In genomic region chr1:28653870-28654269, GRCh38 we compare ENCODE assay signal across 11 cellular contexts. TPM values are rescaled to one million over a fixed set of nuclear protein-coding genes. Genes with fewer than 3 reads are reported as not detected.
A peak's percentile ranks its signal among the peaks of the same experiment; 100 is the strongest.
DNase-seq lines count a peak whose midpoint lies in the region; FAIRE-seq and TF ChIP-seq lines count a peak whose summit lies in the region.
"Not testable (repeated sequence)": the region's sequence is repeated elsewhere in the genome, so short reads cannot be mapped to it uniquely, and the experiment has no call there.
"Had no signal": no experiment of that assay in that cellular context is flagged by ENCODE, and none has a peak within 500 bp of the region (broad histone marks: within the 10 kb centered on the region; RNA-seq: fewer than 3 reads in every experiment).

No MANE protein-coding gene starts in this region.

- FAIRE-seq in keratinocyte (lab: Jason Lieb, UNC), result peak; percentile 20

- H3K4me3 ChIP-seq in A673 (ENCODE audit: low read depth, low read length, poor library complexity, severe bottlenecking); Karpas-422 (ENCODE audit: low read length); keratinocyte (ENCODE audit: control insufficient read depth in 2 of 3, extremely low read depth in 1 of 3, insufficient read depth in 2 of 3, low read depth in 1 of 3, low read length in 3 of 3); osteoblast (ENCODE audit: insufficient read depth, low read length): not testable (repeated sequence)

- H3K4me3 Mint-ChIP-seq in activated naive CD4-positive, alpha-beta T cell treated with anti-CD3 and anti-CD28 coated beads for 36 hours; endothelial cell (ENCODE audit: unreplicated experiment): not testable (repeated sequence)

- not testable (repeated sequence) for H3K79me2 ChIP-seq in Karpas-422 (ENCODE audit: low read length); keratinocyte (ENCODE audit: control insufficient read depth, insufficient read depth, low read length); osteoblast (ENCODE audit: insufficient read depth, low read length)

- TF ChIP-seq CTCF in A673 (conservative IDR thresholded peaks at IDR 0.05; ENCODE audit: low read depth, low read length) (peak; percentile 34; the same call in 1 of the 2 replicates), keratinocyte (optimal IDR thresholded peaks at IDR 0.05 in 1 of 3, IDR thresholded peaks at IDR 0.05 in 1 of 3, conservative IDR thresholded peaks at IDR 0.05 in 1 of 3; ENCODE audit: extremely low read depth in 1 of 3, insufficient read depth in 2 of 3, low read length in 3 of 3) (peak; percentile 28 to 57 (median 32)), osteoblast (IDR thresholded peaks at IDR 0.05; ENCODE audit: extremely low read depth, low read depth, low read length) (peak; percentile 37)
- not testable (repeated sequence) for TF ChIP-seq CTCF in endothelial cell (IDR thresholded peaks at IDR 0.05; ENCODE audit: unreplicated experiment)

- BruUV-seq in A673 (replicated peaks; lab: Mats Ljungman, UMichigan), result not testable (repeated sequence)

- POLR2A ChIA-PET in A673 (lab: Charles Lee; ENCODE audit: low non-redundant PET), result not testable (repeated sequence)

- not testable (repeated sequence) for H2AFZ ChIP-seq in Karpas-422 (ENCODE audit: low read length); keratinocyte (ENCODE audit: control insufficient read depth, low read length); osteoblast (ENCODE audit: low read length)

- not testable (repeated sequence) for H3K4me1 ChIP-seq in A673 (ENCODE audit: insufficient read depth, low read length, poor library complexity, severe bottlenecking); Karpas-422 (ENCODE audit: low read length); keratinocyte (ENCODE audit: control insufficient read depth, extremely low read depth, insufficient read depth, low read length); osteoblast (ENCODE audit: insufficient read depth, low read length)

- H3K36me3 ChIP-seq in A673 (ENCODE audit: insufficient read depth, low read length, poor library complexity, severe bottlenecking); Karpas-422 (ENCODE audit: insufficient read depth, low read length); keratinocyte (ENCODE audit: control insufficient read depth in 2 of 2, extremely low read depth in 1 of 2, insufficient read depth in 2 of 2, low read length in 2 of 2); osteoblast (ENCODE audit: insufficient read depth, low read length): not testable (repeated sequence)

- H3K9me1 ChIP-seq in keratinocyte (ENCODE audit: control insufficient read depth, extremely low read depth, insufficient read depth, low read length), result not testable (repeated sequence)

- H3K36me3 Mint-ChIP-seq in activated naive CD4-positive, alpha-beta T cell treated with anti-CD3 and anti-CD28 coated beads for 36 hours (ENCODE audit: low read depth); endothelial cell (ENCODE audit: low read depth, unreplicated experiment): not testable (repeated sequence)

- H3K9me3 Mint-ChIP-seq in activated naive CD4-positive, alpha-beta T cell treated with anti-CD3 and anti-CD28 coated beads for 36 hours; endothelial cell (ENCODE audit: unreplicated experiment): not testable (repeated sequence)

- not testable (repeated sequence) for H3K9me3 ChIP-seq in A673 (ENCODE audit: low read depth, low read length, poor library complexity, severe bottlenecking); Karpas-422 (ENCODE audit: low read length); keratinocyte (ENCODE audit: control insufficient read depth, low read depth, low read length); osteoblast (ENCODE audit: low read depth, low read length)

- H3K27me3 ChIP-seq in A673 (replicated peaks; ENCODE audit: insufficient read depth, low read depth, low read length, poor library complexity); Karpas-422 (ENCODE audit: low read length); keratinocyte (ENCODE audit: control insufficient read depth, extremely low read depth, insufficient read depth, low read length); osteoblast (ENCODE audit: insufficient read depth, low read length): not testable (repeated sequence)

- not testable (repeated sequence) for H3K9me2 ChIP-seq in Karpas-422 (replicated peaks; ENCODE audit: insufficient read depth, low read length)

- not testable (repeated sequence) for H3K27ac ChIP-seq in A673 (ENCODE audit: low read depth, low read length, poor library complexity, severe bottlenecking); Karpas-422 (ENCODE audit: low read length); keratinocyte (ENCODE audit: control insufficient read depth, insufficient read depth, low read length); osteoblast (ENCODE audit: low read depth, low read length)

- DNase-seq in A673 (ENCODE audit: low spot score) (peak; percentile 24), EL (peak; percentile 29), Karpas-422 (peak; percentile 52), OCI-M1 (lab: John Stamatoyannopoulos, UW) (peak; percentile 48), endothelial cell (ENCODE audit: low spot score) (peak; percentile 21)
- peak; percentile 43 for DNase-seq in activated naive CD4-positive, alpha-beta T cell treated with anti-CD3 and anti-CD28 coated beads for 36 hours
- not testable (repeated sequence) for DNase-seq in keratinocyte (ENCODE audit: low read depth, low spot score); osteoblast (ENCODE audit: insufficient read length, low spot score, missing footprints)

- not testable (repeated sequence) for H3K9ac ChIP-seq in Karpas-422 (ENCODE audit: low read length); keratinocyte (ENCODE audit: control insufficient read depth, extremely low read depth, insufficient read depth, low read length)

- not testable (repeated sequence) for H3K27ac Mint-ChIP-seq in activated naive CD4-positive, alpha-beta T cell treated with anti-CD3 and anti-CD28 coated beads for 36 hours; endothelial cell (ENCODE audit: unreplicated experiment)

- dilution Hi-C loops in keratinocyte (cut with MboI; ENCODE audit: extremely low pct_ligation_motif_present, low sequenced_read_pairs), result not testable (repeated sequence)

- not testable (repeated sequence) for H3K27me3 Mint-ChIP-seq in activated naive CD4-positive, alpha-beta T cell treated with anti-CD3 and anti-CD28 coated beads for 36 hours (ENCODE audit: low read depth); endothelial cell (ENCODE audit: unreplicated experiment)

- H3K4me1 Mint-ChIP-seq in activated naive CD4-positive, alpha-beta T cell treated with anti-CD3 and anti-CD28 coated beads for 36 hours (ENCODE audit: low read depth); endothelial cell (ENCODE audit: unreplicated experiment): not testable (repeated sequence)

- H3K4me2 ChIP-seq in Karpas-422 (ENCODE audit: low read depth, low read length, poor library complexity, severe bottlenecking); keratinocyte (ENCODE audit: control insufficient read depth, extremely low read depth, insufficient read depth, low read depth, low read length); osteoblast (ENCODE audit: insufficient read depth, low read length): not testable (repeated sequence)

- CTCF ChIA-PET in A673 (lab: Charles Lee); activated naive CD4-positive, alpha-beta T cell treated with anti-CD3 and anti-CD28 coated beads for 36 hours (lab: Charles Lee): not testable (repeated sequence)

- intact Hi-C loops in A673 (cut with micrococcal nuclease; ENCODE audit: unreplicated experiment), result loop anchor here (5.0 kb wide), 1 partner anchor 223 kb away; no protein-coding TSS in a partner anchor
- intact Hi-C loops in activated naive CD4-positive, alpha-beta T cell treated with anti-CD3 and anti-CD28 coated beads for 36 hours (cut with micrococcal nuclease), result loop anchor here (1.0 kb wide), 1 partner anchor 295 kb away; no protein-coding TSS in a partner anchor

- H4K20me1 ChIP-seq in Karpas-422 (ENCODE audit: insufficient read depth, low read depth, low read length); keratinocyte (ENCODE audit: control insufficient read depth, extremely low read depth, insufficient read depth, low read length); osteoblast (ENCODE audit: insufficient read depth, low read length): not testable (repeated sequence)

RNA-seq across cellular contexts. Expression of gene RNU11, which starts 5.5 kb away (rescaled TPM):
- not detected in 2 replicates for total RNA-seq in A673 (2021)
- not detected in 2 replicates for total RNA-seq in Karpas-422 (2014; rRNA removed; shearing (Covaris generic); ENCODE audit: low replicate concordance)
- not detected for total RNA-seq in activated naive CD4-positive, alpha-beta T cell treated with anti-CD3 and anti-CD28 coated beads for 36 hours
- not detected for total RNA-seq in endothelial cell (ENCODE audit: unreplicated experiment)
- not detected in 3 replicates for polyA plus RNA-seq in keratinocyte
- not detected for polyA plus RNA-seq in keratinocyte (2011; ENCODE audit: low read depth)
- polyA plus RNA-seq in keratinocyte (2011; cell fraction: cytosol; rRNA removed), result not detected in 2 replicates
- not detected in 2 replicates for polyA plus RNA-seq in keratinocyte (2011; cell fraction: nucleus; rRNA removed)
- not detected in 2 replicates for polyA plus RNA-seq in keratinocyte (2012; ENCODE audit: low replicate concordance)
- polyA minus RNA-seq in keratinocyte, result not detected in 3 replicates
- not detected for polyA minus RNA-seq in keratinocyte (2011; cell fraction: cytosol; rRNA and poly(A)+ RNA removed)
- not detected in 2 replicates for polyA minus RNA-seq in keratinocyte (2011; cell fraction: nucleus; rRNA and poly(A)+ RNA removed)
- total RNA-seq in osteoblast, result not detected in 2 replicates
- total RNA-seq: activated B cell treated with CpG ODN at 0.5 μM for 24 hours, mesenteric fat pad, omental fat pad had no signal

RNA-seq across cellular contexts. Expression of gene TAF12, which starts 11.0 kb away (rescaled TPM):
- total RNA-seq in A673 (2021), result 17.9 and 22.6 TPM in 2 replicates
- total RNA-seq in Karpas-422 (2014; rRNA removed; shearing (Covaris generic); ENCODE audit: low replicate concordance), result 39.5 and 40.9 TPM in 2 replicates
- total RNA-seq in activated naive CD4-positive, alpha-beta T cell treated with anti-CD3 and anti-CD28 coated beads for 36 hours, result 10 to 100 TPM; 22.5 to 23.5 TPM
- 17.0 TPM for total RNA-seq in endothelial cell (ENCODE audit: unreplicated experiment)
- 44.7 to 56.9 TPM (median 45.2 TPM) in 3 replicates for polyA plus RNA-seq in keratinocyte
- 59.2 TPM for polyA plus RNA-seq in keratinocyte (2011; ENCODE audit: low read depth)
- polyA plus RNA-seq in keratinocyte (2011; cell fraction: cytosol; rRNA removed), result 44.1 and 53.6 TPM in 2 replicates
- polyA plus RNA-seq in keratinocyte (2011; cell fraction: nucleus; rRNA removed), result 24.6 and 28.0 TPM in 2 replicates
- polyA plus RNA-seq in keratinocyte (2012; ENCODE audit: low replicate concordance), result 35.3 and 35.8 TPM in 2 replicates
- polyA minus RNA-seq in keratinocyte, result 6.4 to 22.3 TPM (median 22.0 TPM) in 3 replicates
- polyA minus RNA-seq in keratinocyte (2011; cell fraction: cytosol; rRNA and poly(A)+ RNA removed), result 14.6 TPM
- 4.5 and 7.1 TPM in 2 replicates for polyA minus RNA-seq in keratinocyte (2011; cell fraction: nucleus; rRNA and poly(A)+ RNA removed)
- 27.4 and 29.0 TPM in 2 replicates for total RNA-seq in osteoblast

RNA-seq across cellular contexts. Expression of gene GMEB1, which starts 14.7 kb away (rescaled TPM):
- total RNA-seq in A673 (2021), result 20.9 and 23.0 TPM in 2 replicates
- total RNA-seq in Karpas-422 (2014; rRNA removed; shearing (Covaris generic); ENCODE audit: low replicate concordance), result 7.2 and 8.8 TPM in 2 replicates
- 10 to 100 TPM; 15.8 to 16.3 TPM for total RNA-seq in activated naive CD4-positive, alpha-beta T cell treated with anti-CD3 and anti-CD28 coated beads for 36 hours
- 22.7 TPM for total RNA-seq in endothelial cell (ENCODE audit: unreplicated experiment)
- 4.7 to 9.3 TPM (median 6.0 TPM) in 3 replicates for polyA plus RNA-seq in keratinocyte
- 19.6 TPM for polyA plus RNA-seq in keratinocyte (2011; ENCODE audit: low read depth)
- 5.0 and 5.6 TPM in 2 replicates for polyA plus RNA-seq in keratinocyte (2011; cell fraction: cytosol; rRNA removed)
- 8.2 and 9.1 TPM in 2 replicates for polyA plus RNA-seq in keratinocyte (2011; cell fraction: nucleus; rRNA removed)
- 8.1 and 10.2 TPM in 2 replicates for polyA plus RNA-seq in keratinocyte (2012; ENCODE audit: low replicate concordance)
- polyA minus RNA-seq in keratinocyte, result 9.0 to 15.0 TPM (median 13.5 TPM) in 3 replicates
- polyA minus RNA-seq in keratinocyte (2011; cell fraction: cytosol; rRNA and poly(A)+ RNA removed), result 7.1 TPM
- polyA minus RNA-seq in keratinocyte (2011; cell fraction: nucleus; rRNA and poly(A)+ RNA removed), result 2.8 and 7.6 TPM in 2 replicates
- 10.9 and 11.9 TPM in 2 replicates for total RNA-seq in osteoblast
